In the genomic region with DNA sequence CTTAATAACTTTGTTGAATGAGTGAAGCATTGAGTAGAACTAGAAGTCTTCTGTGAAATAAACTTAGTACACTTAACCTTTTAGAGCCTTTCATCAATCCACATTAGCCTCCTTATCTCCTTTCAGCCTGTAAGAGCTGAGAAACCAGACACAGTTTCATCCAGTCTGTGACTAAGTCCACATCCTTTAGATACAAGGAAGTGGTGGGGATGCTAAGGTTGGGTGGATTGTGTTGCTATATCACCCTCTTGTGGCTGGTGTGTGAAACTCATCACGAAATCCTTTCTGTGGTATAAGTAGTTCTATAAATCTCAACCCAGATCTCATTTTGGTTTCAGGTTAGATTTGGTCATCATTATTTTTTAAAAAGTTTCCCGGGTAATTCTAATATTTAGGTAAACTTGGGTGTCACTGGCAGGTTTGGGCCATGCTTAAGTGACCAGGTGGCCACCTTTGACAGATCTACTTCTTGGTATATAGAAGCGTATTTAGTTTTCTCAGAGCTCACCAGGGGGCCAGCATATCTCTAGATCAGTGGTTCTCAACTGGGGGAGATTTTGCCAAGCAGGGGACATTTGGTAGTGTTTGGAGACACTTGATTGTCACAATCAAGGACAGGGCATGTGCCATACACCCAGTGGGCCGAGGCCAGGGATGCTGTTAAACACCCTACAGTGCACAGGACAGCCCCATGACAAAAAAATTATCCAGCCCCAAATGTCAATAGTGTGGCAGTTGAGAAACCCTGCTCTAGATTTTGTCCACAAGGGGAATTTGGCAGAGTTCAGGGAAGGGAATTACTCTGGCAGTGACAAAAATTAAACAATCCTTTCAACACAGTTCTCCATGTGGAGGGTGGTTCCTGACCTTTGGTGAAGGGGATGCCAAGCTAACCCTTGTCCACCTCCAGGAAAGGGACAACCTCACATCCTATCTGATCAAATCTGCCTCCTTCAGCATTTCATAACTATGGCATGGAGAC, we compare ENCODE assay signal across 9 cellular contexts. TPM values are rescaled to one million over a fixed set of nuclear protein-coding genes. Genes with fewer than 3 reads are reported as not detected.
DNase-seq lines count a peak whose midpoint lies in the region; ATAC-seq and TF ChIP-seq lines count a peak whose summit lies in the region.
"Had no signal": no experiment of that assay in that cellular context is flagged by ENCODE, and none has a peak within 500 bp of the region (broad histone marks: within the 10 kb centered on the region; RNA-seq: fewer than 3 reads in every experiment).

No MANE protein-coding gene starts in this region.

- H3K27me3 Mint-ChIP-seq in chondrocyte (ENCODE audit: low read depth) = peaks cover 34% of the 10 kb centered on the region

- peak overlapping the region in 9 of 11 experiments; percentile 1 to 51 (median 21); a peak in 11 of 22 replicates for H3K27ac ChIP-seq in BLaER1 treated with 17β-estradiol and CSF1 and Interleukin-3, amounts not matched to agents 10 nM and 100 nM

- TF ChIP-seq CTCF in chondrocyte (IDR thresholded peaks at IDR 0.05) = peak; percentile 83

- peaks cover 2% of the 10 kb centered on the region for H3K36me3 Mint-ChIP-seq in chondrocyte (ENCODE audit: low read depth)

- peaks cover 21 to 34% (median 31%) of the 10 kb centered on the region in 11 experiments; a peak in 21 of 22 replicates for H3K9me3 ChIP-seq in BLaER1 treated with 17β-estradiol and CSF1 and Interleukin-3, amounts not matched to agents 10 nM and 100 nM (replicated peaks in 1 of 11)

- H3K36me3 ChIP-seq in BLaER1 treated with 17β-estradiol and CSF1 and Interleukin-3, amounts not matched to agents 10 nM and 100 nM = peaks cover 0 to 47% (median 24%) of the 10 kb centered on the region in 11 experiments; a peak in 14 of 22 replicates

- H3K9ac ChIP-seq in BLaER1 treated with 17β-estradiol and CSF1 and Interleukin-3, amounts not matched to agents 10 nM and 100 nM = peak overlapping the region in 7 of 11 experiments; percentile 6 to 47 (median 29); a peak in 8 of 22 replicates

- H3K4me1 Mint-ChIP-seq in chondrocyte (ENCODE audit: low read depth) = no peaks in the 10 kb centered on the region

- peaks cover 52 to 74% (median 61%) of the 10 kb centered on the region in 10 experiments for H3K4me1 ChIP-seq in BLaER1 treated with 17β-estradiol and CSF1 and Interleukin-3, amounts not matched to agents 10 nM and 100 nM

- ATAC-seq in GM18520 (IDR thresholded peaks at IDR 0.05; ENCODE audit: unreplicated experiment) (peak; percentile 70), HG03045 (IDR thresholded peaks at IDR 0.05; ENCODE audit: unreplicated experiment) (peak; percentile 64)

- H3K9me3 Mint-ChIP-seq in chondrocyte (ENCODE audit: low read depth) = peaks cover 15% of the 10 kb centered on the region

- H3K27me3 ChIP-seq in BLaER1 treated with 17β-estradiol and CSF1 and Interleukin-3, amounts not matched to agents 10 nM and 100 nM = no peaks in the 10 kb centered on the region

- peak; percentile 38 for DNase-seq in NCI-H2029 treated with DMSO at 0.1 percent for 48 hours (lab: John Stamatoyannopoulos, UW)
- DNase-seq in T-helper 9 cell = peak; percentile 25
- DNase-seq in chondrocyte (ENCODE audit: low spot score) = no peak
- DNase-seq in left kidney (ENCODE audit: low read depth, low spot score) = peak; percentile 75
- DNase-seq in superior temporal gyrus (ENCODE audit: extremely low spot score) = peak; percentile 58

- H4K20me1 ChIP-seq in BLaER1 treated with 17β-estradiol and CSF1 and Interleukin-3, amounts not matched to agents 10 nM and 100 nM = no peaks in the 10 kb centered on the region

- H3K4me3 ChIP-seq in BLaER1 treated with 17β-estradiol and CSF1 and Interleukin-3, amounts not matched to agents 10 nM and 100 nM = no peak overlapping the region

- H3K4me2 ChIP-seq in BLaER1 treated with 17β-estradiol and CSF1 and Interleukin-3, amounts not matched to agents 10 nM and 100 nM = peak overlapping the region; percentile 15 to 71 (median 43); a peak in 21 of 22 replicates

- H3K27ac Mint-ChIP-seq in chondrocyte (ENCODE audit: unreplicated experiment) = no peak overlapping the region

- H3K4me3 Mint-ChIP-seq in chondrocyte (ENCODE audit: unreplicated experiment) = no peak overlapping the region

RNA-seq across cellular contexts. Expression of gene CD84, which starts 28.0 kb away (rescaled TPM):
- not detected in 3 replicates for total RNA-seq in chondrocyte

RNA-seq across cellular contexts. Expression of gene SLAMF1, which starts 39.5 kb away (rescaled TPM):
- total RNA-seq in chondrocyte = not detected in 3 replicates
- total RNA-seq: temporal lobe had no signal
